Comparison of ENCODE assay signal across 14 cellular contexts in genomic region chr2:112140413-112140802, GRCh38. TPM values are rescaled to one million over a fixed set of nuclear protein-coding genes. Genes with fewer than 3 reads are reported as not detected.
A peak's percentile ranks its signal among the peaks of the same experiment; 100 is the strongest.
DNase-seq lines count a peak whose midpoint lies in the region; ATAC-seq and TF ChIP-seq lines count a peak whose summit lies in the region.
"Had no signal": no experiment of that assay in that cellular context is flagged by ENCODE, and none has a peak within 500 bp of the region (broad histone marks: within the 10 kb centered on the region; RNA-seq: fewer than 3 reads in every experiment).

No MANE protein-coding gene starts in this region.

- H3K4me1 Mint-ChIP-seq in naive B cell = peaks cover 7 to 18% (median 8%) of the 10 kb centered on the region in 3 donors

- H3K27ac ChIP-seq in heart right ventricle (peak overlapping the region in 1 of 10 donors; percentile 12), dorsolateral prefrontal cortex (peak overlapping the region in 1 of 59 donors; percentile 13), urinary bladder (ENCODE audit: low read depth) (no peak overlapping the region), substantia nigra (ENCODE audit: low read depth, low read length, poor library complexity, severe bottlenecking) (no peak overlapping the region)
- H3K27ac ChIP-seq: C4-2B, VCaP had no signal

- H3K9me3 Mint-ChIP-seq in naive B cell = peaks cover 0 to 3% (median 0%) of the 10 kb centered on the region in 7 donors
- H3K9me3 Mint-ChIP-seq: activated naive CD4-positive, alpha-beta T cell treated with anti-CD3 and anti-CD28 coated beads, Interleukin-2, amount 10 ng/mL, durations not matched to agents 7 days and 5 days had no signal

- H3K27me3 ChIP-seq in heart right ventricle = peaks cover 0 to 20% (median 5%) of the 10 kb centered on the region in 7 donors
- H3K27me3 ChIP-seq in dorsolateral prefrontal cortex = peaks cover 0 to 10% (median 0%) of the 10 kb centered on the region in 45 donors

- H3K27me3 Mint-ChIP-seq in naive B cell = peaks cover 21 to 60% (median 30%) of the 10 kb centered on the region in 3 donors

- H3K36me3 ChIP-seq in heart right ventricle (no peaks in the 10 kb centered on the region), urinary bladder (ENCODE audit: insufficient read depth) (no peaks in the 10 kb centered on the region)

- TF ChIP-seq CTCF in heart right ventricle (IDR thresholded peaks at IDR 0.05) (no peak), dorsolateral prefrontal cortex (IDR thresholded peaks at IDR 0.05 in 54 of 56, conservative IDR thresholded peaks at IDR 0.05 in 2 of 56; ENCODE audit: low read depth in 1 of 56, partially characterized antibody in 56 of 56) (no peak)

- ATAC-seq in heart right ventricle (no peak), Right ventricle myocardium superior (ENCODE audit: poor library complexity) (no peak), naive B cell (ENCODE audit: low read depth in 2 of 2) (no peak), HG02885 (IDR thresholded peaks at IDR 0.05; ENCODE audit: poor library complexity, unreplicated experiment) (no peak)
- ATAC-seq: left colon had no signal

- no peaks in the 10 kb centered on the region for H3K36me3 Mint-ChIP-seq in naive B cell
- H3K36me3 Mint-ChIP-seq: activated naive CD4-positive, alpha-beta T cell treated with anti-CD3 and anti-CD28 coated beads, Interleukin-2, amount 10 ng/mL, durations not matched to agents 7 days and 5 days had no signal

- no peaks in the 10 kb centered on the region for H3K9me3 ChIP-seq in heart right ventricle

- intact Hi-C loops in heart right ventricle (cut with DNase I) (no loop called here), Right ventricle myocardium superior (cut with DNase I) (no loop called here), dorsolateral prefrontal cortex (cut with DNase I) (no loop called here)

- H3K4me1 ChIP-seq in heart right ventricle (peaks cover 0 to 9% (median 3%) of the 10 kb centered on the region in 9 donors), urinary bladder (ENCODE audit: insufficient read depth) (no peaks in the 10 kb centered on the region)

- peak overlapping the region in 6 of 8 donors; percentile 12 to 65 (median 24) for H3K4me3 Mint-ChIP-seq in naive B cell
- H3K4me3 Mint-ChIP-seq: activated naive CD4-positive, alpha-beta T cell treated with anti-CD3 and anti-CD28 coated beads, Interleukin-2, amount 10 ng/mL, durations not matched to agents 7 days and 5 days had no signal

- H3K27ac Mint-ChIP-seq in naive B cell = no peak overlapping the region
- H3K27ac Mint-ChIP-seq: activated naive CD4-positive, alpha-beta T cell treated with anti-CD3 and anti-CD28 coated beads, Interleukin-2, amount 10 ng/mL, durations not matched to agents 7 days and 5 days had no signal

- H3K4me3 ChIP-seq in heart right ventricle (peak overlapping the region in 7 of 10 donors; percentile 10 to 44 (median 28)), dorsolateral prefrontal cortex (peak overlapping the region in 52 of 59 donors; percentile 2 to 59 (median 37)), urinary bladder (ENCODE audit: low read depth, low read length) (peak overlapping the region; percentile 1)

- DNase-seq in heart right ventricle = no peak
- no peak for DNase-seq in Right ventricle myocardium superior
- DNase-seq in dorsolateral prefrontal cortex = peak in 3 of 10 donors; percentile 14 to 32 (median 30)
- DNase-seq in naive B cell = no peak
- DNase-seq in substantia nigra (lab: John Stamatoyannopoulos, UW) = no peak
- DNase-seq in stimulated activated CD4-positive, alpha-beta T cell treated with anti-CD3 and anti-CD28 coated beads, Interleukin-2, amount 100 ng/mL, for 48 hours = no peak
- DNase-seq: activated naive CD4-positive, alpha-beta T cell treated with anti-CD3 and anti-CD28 coated beads, Interleukin-2, amount 10 ng/mL, durations not matched to agents 7 days and 5 days; left colon; NCI-H2081; RPMI8226 had no signal

- 21 to 34% methylated on average over 19 of the region's 19 CpGs for WGBS in heart right ventricle, 2 donors
- 26% methylated on average over 19 of the region's 19 CpGs for whole genome bisulfite sequencing in urinary bladder

RNA-seq across cellular contexts. Expression of gene FBLN7, which starts 2.2 kb away (rescaled TPM):
- total RNA-seq in heart right ventricle (1 to 10 TPM in 5 of 10 donors, under 1 TPM in 5; 0.22 to 1.7 (median 0.90) TPM), Right ventricle myocardium superior (0.38 TPM), dorsolateral prefrontal cortex (10 to 100 TPM in 96 of 120 experiments, 1 to 10 TPM in 24; 2.2 to 43.2 (median 13.9) TPM), urinary bladder (4.4 TPM)
- polyA plus RNA-seq in heart right ventricle (under 1 TPM; 0.22 to 0.74 TPM), naive B cell (ENCODE audit: low read depth in 6 of 6) (under 1 TPM in 2 of 6 donors, not detected in 4; 0.18 to 0.23 TPM), urinary bladder (5.0 TPM)
